Comparison of ENCODE assay signal across 18 cellular contexts in the genomic region with DNA sequence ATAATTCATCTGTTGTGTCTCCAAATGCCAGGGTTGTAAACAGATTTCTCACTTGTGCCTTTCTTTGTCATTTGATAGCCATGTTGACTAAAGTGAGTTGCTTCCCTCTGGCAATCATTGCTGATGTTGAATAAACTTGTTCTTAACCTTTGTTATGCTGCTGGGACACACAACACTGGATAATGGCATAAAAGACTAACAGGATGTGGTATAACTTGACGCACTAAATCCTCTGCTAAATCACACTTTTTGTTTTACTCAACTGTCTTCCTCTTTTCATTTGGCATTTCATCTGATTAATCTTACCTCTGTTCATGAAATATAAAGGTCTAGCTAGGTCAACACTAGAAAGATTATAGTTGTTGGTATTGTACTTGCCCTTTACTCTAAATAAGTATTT. TPM values are rescaled to one million over a fixed set of nuclear protein-coding genes. Genes with fewer than 3 reads are reported as not detected.
A peak's percentile ranks its signal among the peaks of the same experiment; 100 is the strongest.
DNase-seq lines count a peak whose midpoint lies in the region; ATAC-seq, FAIRE-seq and TF ChIP-seq lines count a peak whose summit lies in the region.
"Had no signal": no experiment of that assay in that cellular context is flagged by ENCODE, and none has a peak within 500 bp of the region (broad histone marks: within the 10 kb centered on the region; RNA-seq: fewer than 3 reads in every experiment).

No MANE protein-coding gene starts in this region.

- H3K27me3 ChIP-seq in trophoblast cell (ENCODE audit: insufficient read depth, low read length): no peaks in the 10 kb centered on the region
- H3K27me3 ChIP-seq: thyroid gland had no signal

- intact Hi-C loops in natural killer cell (cut with micrococcal nuclease): no loop called here

- H3K27ac ChIP-seq in trophoblast cell (ENCODE audit: low read depth, low read length): no peak overlapping the region
- H3K27ac ChIP-seq: thyroid gland had no signal

- H2AFZ ChIP-seq in trophoblast cell (ENCODE audit: insufficient read depth, low read length, poor library complexity): no peak overlapping the region

- no peak overlapping the region for H3K23ac ChIP-seq in trophoblast cell (ENCODE audit: low read length)

- no peaks in the 10 kb centered on the region for H3K4me1 ChIP-seq in trophoblast cell (ENCODE audit: control insufficient read depth in 1 of 2, insufficient read depth in 2 of 2, low read length in 2 of 2)
- H3K4me1 ChIP-seq: thyroid gland had no signal

- H2AK5ac ChIP-seq in trophoblast cell (ENCODE audit: low read length): no peak overlapping the region

- H3K4ac ChIP-seq in trophoblast cell (ENCODE audit: low read depth, low read length): no peak overlapping the region

- no peak overlapping the region for H3K18ac ChIP-seq in trophoblast cell (ENCODE audit: low read length)

- FAIRE-seq in RCC 7860 (lab: Jason Lieb, UNC): no peak
- FAIRE-seq: endometrium, GM19239 had no signal

- TF ChIP-seq CTCF in natural killer cell (IDR thresholded peaks at IDR 0.05): no peak

- peaks cover 5 to 15% of the 10 kb centered on the region in 2 donors for H3K4me1 Mint-ChIP-seq in natural killer cell
- peaks cover 0 to 10% of the 10 kb centered on the region in 2 donors for H3K4me1 Mint-ChIP-seq in natural killer cell treated with Interleukin-12 subunit alpha and Interleukin-12 subunit beta and Interleukin-15 and Interleukin-18, amount 100 ng/mL, for 72 hours (ENCODE audit: low read depth in 2 of 2)

- ATAC-seq in natural killer cell (peak; percentile 58 to 70 (median 67)), GM18520 (IDR thresholded peaks at IDR 0.05; ENCODE audit: unreplicated experiment) (no peak), esophagus mucosa (no peak)
- no peak for ATAC-seq in natural killer cell treated with Interleukin-12 subunit alpha and Interleukin-12 subunit beta and Interleukin-15 and Interleukin-18, amount 100 ng/mL, for 72 hours

- no peak overlapping the region for H4K91ac ChIP-seq in trophoblast cell (ENCODE audit: low read depth, low read length)

- DNase-seq in natural killer cell: no peak
- no peak for DNase-seq in natural killer cell treated with Interleukin-12 subunit alpha and Interleukin-12 subunit beta and Interleukin-15 and Interleukin-18, amount 100 ng/mL, for 72 hours (ENCODE audit: low spot score)
- peak; percentile 31 for DNase-seq in RCC 7860 (ENCODE audit: low spot score)
- DNase-seq in fibroblast of gingiva (ENCODE audit: low read depth): peak; percentile 68
- no peak for DNase-seq in activated CD4-positive, CD25-positive, alpha-beta regulatory T cell (lab: John Stamatoyannopoulos, UW)
- DNase-seq in trophoblast cell: no peak
- DNase-seq: activated CD4-positive, alpha-beta T cell treated with anti-CD3 and anti-CD28 coated beads, Interleukin-2, amount 50 U/mL, for 48 hours; AML-193; EL; head of caudate nucleus; NCI-H69; thyroid gland had no signal

- no peak overlapping the region for H3K14ac ChIP-seq in trophoblast cell (ENCODE audit: low read length)

- H3K9me3 Mint-ChIP-seq in natural killer cell: peaks cover 3 to 6% of the 10 kb centered on the region in 2 donors
- H3K9me3 Mint-ChIP-seq in natural killer cell treated with Interleukin-12 subunit alpha and Interleukin-12 subunit beta and Interleukin-15 and Interleukin-18, amount 100 ng/mL, for 72 hours: peaks cover 7% of the 10 kb centered on the region
- H3K9me3 Mint-ChIP-seq: T-helper 1 cell treated with Interleukin-12 subunit alpha and Interleukin-12 subunit beta and Interleukin-4 antibody, amounts not matched to agents 30 μg/mL and 1 μg/mL, for 36 hours had no signal

- H3K4me2 ChIP-seq in trophoblast cell (ENCODE audit: low read length): no peak overlapping the region

- no peak overlapping the region for H4K12ac ChIP-seq in trophoblast cell (ENCODE audit: low read depth, low read length)

- no peak overlapping the region for H2BK12ac ChIP-seq in trophoblast cell (ENCODE audit: low read length)

- no peaks in the 10 kb centered on the region for H3K27me3 Mint-ChIP-seq in natural killer cell (ENCODE audit: low read depth in 2 of 2)
- H3K27me3 Mint-ChIP-seq in natural killer cell treated with Interleukin-12 subunit alpha and Interleukin-12 subunit beta and Interleukin-15 and Interleukin-18, amount 100 ng/mL, for 72 hours: no peaks in the 10 kb centered on the region

- H3K9me3 ChIP-seq in trophoblast cell (ENCODE audit: insufficient read depth, low read depth, low read length): no peaks in the 10 kb centered on the region
- H3K9me3 ChIP-seq: thyroid gland had no signal

- no peak overlapping the region for H3K27ac Mint-ChIP-seq in natural killer cell
- peak overlapping the region in 1 of 2 donors; percentile 23 for H3K27ac Mint-ChIP-seq in natural killer cell treated with Interleukin-12 subunit alpha and Interleukin-12 subunit beta and Interleukin-15 and Interleukin-18, amount 100 ng/mL, for 72 hours
- H3K27ac Mint-ChIP-seq: T-helper 1 cell treated with Interleukin-12 subunit alpha and Interleukin-12 subunit beta and Interleukin-4 antibody, amounts not matched to agents 30 μg/mL and 1 μg/mL, for 36 hours had no signal

- no peak overlapping the region for H3K4me3 Mint-ChIP-seq in natural killer cell
- no peak overlapping the region for H3K4me3 Mint-ChIP-seq in natural killer cell treated with Interleukin-12 subunit alpha and Interleukin-12 subunit beta and Interleukin-15 and Interleukin-18, amount 100 ng/mL, for 72 hours
- H3K4me3 Mint-ChIP-seq: T-helper 1 cell treated with Interleukin-12 subunit alpha and Interleukin-12 subunit beta and Interleukin-4 antibody, amounts not matched to agents 30 μg/mL and 1 μg/mL, for 36 hours had no signal

- no CpG with 5 or more reads among the region's 1 CpG for WGBS in trophoblast cell (ENCODE audit: extremely low coverage, insufficient coverage, insufficient read length)

- H3K36me3 Mint-ChIP-seq in natural killer cell: no peaks in the 10 kb centered on the region
- no peaks in the 10 kb centered on the region for H3K36me3 Mint-ChIP-seq in natural killer cell treated with Interleukin-12 subunit alpha and Interleukin-12 subunit beta and Interleukin-15 and Interleukin-18, amount 100 ng/mL, for 72 hours

- H2BK5ac ChIP-seq in trophoblast cell (ENCODE audit: low read depth, low read length, poor library complexity): no peak overlapping the region

- H3K4me3 ChIP-seq in trophoblast cell (ENCODE audit: low read depth, low read length): no peak overlapping the region
- H3K4me3 ChIP-seq: thyroid gland had no signal

- H2BK120ac ChIP-seq in trophoblast cell (ENCODE audit: insufficient read depth, low read length, poor library complexity): no peak overlapping the region

- no peak overlapping the region for H3K9ac ChIP-seq in trophoblast cell (ENCODE audit: low read length)

- H3K79me1 ChIP-seq in trophoblast cell (ENCODE audit: low read length): no peaks in the 10 kb centered on the region

- H3K36me3 ChIP-seq in trophoblast cell (ENCODE audit: control insufficient read depth in 1 of 2, insufficient read depth in 2 of 2, low read length in 2 of 2): no peaks in the 10 kb centered on the region
- H3K36me3 ChIP-seq: thyroid gland had no signal

- no peak overlapping the region for H4K8ac ChIP-seq in trophoblast cell (ENCODE audit: low read depth, low read length)

- H3K79me2 ChIP-seq in trophoblast cell (ENCODE audit: control insufficient read depth, insufficient read depth, low read length, poor library complexity): no peaks in the 10 kb centered on the region

RNA-seq across cellular contexts. Expression of gene CXCL5, which starts 17.6 kb away (rescaled TPM):
- 1 to 10 TPM in 2 of 3 donors, under 1 TPM in 1; 0.23 to 2.0 (median 1.5) TPM for total RNA-seq in natural killer cell
- not detected for total RNA-seq in natural killer cell treated with Interleukin-12 subunit alpha and Interleukin-12 subunit beta and Interleukin-15 and Interleukin-18, amount 100 ng/mL, for 72 hours
- total RNA-seq in esophagus mucosa: 0.12 TPM
- polyA plus RNA-seq in trophoblast cell (2013): 0.03 and 0.04 TPM in 2 replicates
- total RNA-seq: thyroid gland had no signal

RNA-seq across cellular contexts. Expression of gene CXCL3, which starts 22.4 kb away (rescaled TPM):
- total RNA-seq in natural killer cell: 1 to 10 TPM; 1.1 to 6.6 (median 3.5) TPM
- total RNA-seq in natural killer cell treated with Interleukin-12 subunit alpha and Interleukin-12 subunit beta and Interleukin-15 and Interleukin-18, amount 100 ng/mL, for 72 hours: not detected
- total RNA-seq in esophagus mucosa: 0.28 TPM
- polyA plus RNA-seq in trophoblast cell (2013): 0.21 and 0.30 TPM in 2 replicates

RNA-seq across cellular contexts. Expression of gene PPBP, which starts 28.1 kb away (rescaled TPM):
- total RNA-seq in natural killer cell: 100 to 1,000 TPM in 1 of 3 donors, 10 to 100 TPM in 2; 16.8 to 171 (median 56.9) TPM
- total RNA-seq in natural killer cell treated with Interleukin-12 subunit alpha and Interleukin-12 subunit beta and Interleukin-15 and Interleukin-18, amount 100 ng/mL, for 72 hours: not detected
- 1.0 TPM for total RNA-seq in esophagus mucosa
- polyA plus RNA-seq in trophoblast cell (2013): not detected in 2 replicates
- total RNA-seq: pulmonary artery endothelial cell had no signal

RNA-seq across cellular contexts. Expression of gene PF4, which starts 34.2 kb away (rescaled TPM):
- total RNA-seq in natural killer cell (10 to 100 TPM in 2 of 3 donors, 1 to 10 TPM in 1; 5.8 to 55.9 (median 21.3) TPM), esophagus mucosa (not detected)
- total RNA-seq in natural killer cell treated with Interleukin-12 subunit alpha and Interleukin-12 subunit beta and Interleukin-15 and Interleukin-18, amount 100 ng/mL, for 72 hours: not detected
- polyA plus RNA-seq in trophoblast cell (2013): not detected in 2 replicates
- total RNA-seq: pulmonary artery endothelial cell, thyroid gland had no signal

Comparison
In these comparisons a context has a peak if more than half of its experiments do, and no peak if none do; other contexts are left out.
1. ATAC-seq: peak in natural killer cell (3 of 3); none in natural killer cell treated with Interleukin-12 subunit alpha and Interleukin-12 subunit beta and Interleukin-15 and Interleukin-18, amount 100 ng/mL, for 72 hours (0 of 2), GM18520 (single experiment) and esophagus mucosa (single experiment).
2. DNase-seq: peak in RCC 7860 (single experiment) and fibroblast of gingiva (single experiment); none in natural killer cell (single experiment), natural killer cell treated with Interleukin-12 subunit alpha and Interleukin-12 subunit beta and Interleukin-15 and Interleukin-18, amount 100 ng/mL, for 72 hours (single experiment), activated CD4-positive, CD25-positive, alpha-beta regulatory T cell (0 of 4) and trophoblast cell (0 of 2).